In the genomic region with DNA sequence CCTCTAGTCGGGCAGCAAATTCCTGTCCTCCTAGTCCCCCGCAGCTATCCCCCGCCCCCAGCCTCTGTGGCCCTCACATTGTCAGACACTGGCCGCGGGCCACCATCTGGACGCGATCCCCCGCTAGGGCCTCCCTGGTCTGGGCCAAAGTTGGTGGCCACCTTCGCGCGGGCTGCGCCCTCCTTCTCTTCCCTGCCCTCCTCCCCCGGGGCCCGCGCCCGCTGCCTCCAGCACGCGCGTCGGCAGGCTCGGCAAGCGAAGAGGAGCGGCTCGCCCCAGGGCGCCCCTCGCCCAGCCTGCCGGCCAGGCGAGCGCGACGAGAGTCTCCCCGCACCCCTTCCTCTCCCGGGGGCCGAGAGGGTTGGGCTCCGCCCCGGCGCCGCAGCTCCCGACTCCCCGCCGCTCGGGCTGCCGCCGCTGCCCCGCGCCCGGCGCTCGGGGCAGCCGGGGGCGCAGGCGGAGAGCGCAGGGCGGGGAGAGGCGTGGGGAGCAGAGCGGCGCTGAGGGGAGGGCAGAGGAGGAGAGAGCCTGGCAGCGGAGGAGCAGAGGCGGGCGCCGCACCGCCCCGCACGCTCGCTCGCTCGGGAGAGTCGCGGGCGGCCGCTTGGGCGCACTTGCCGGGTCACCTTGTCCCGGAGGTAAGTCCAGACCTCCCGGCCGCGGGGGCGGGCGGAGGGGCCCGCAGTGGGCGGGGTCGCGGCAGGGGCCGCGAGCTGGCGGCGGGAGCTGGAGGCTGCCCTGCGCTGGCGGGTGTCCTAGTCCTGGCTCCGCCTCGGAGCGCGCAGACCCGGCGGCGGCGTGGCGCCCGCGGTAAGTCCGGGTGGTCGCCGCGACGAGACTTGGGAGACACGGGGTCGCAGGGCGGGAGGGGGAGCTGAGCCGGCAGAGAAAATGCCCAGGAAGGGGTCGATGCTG, we compare ENCODE assay signal across 9 cellular contexts.
DNase-seq lines count a peak whose midpoint lies in the region; ATAC-seq and TF ChIP-seq lines count a peak whose summit lies in the region.
"Had no signal": no experiment of that assay in that cellular context is flagged by ENCODE, and none has a peak within 500 bp of the region (broad histone marks: within the 10 kb centered on the region; RNA-seq: fewer than 3 reads in every experiment).

A gene (plus strand): TSS at position 514 of the 915 bp plus-strand sequence. CDS start 73,469 bp downstream, outside the sequence.

- in situ Hi-C loops in astrocyte of the spinal cord (cut with HindIII; ENCODE audit: low sequenced_read_pairs), result no loop called here

- H3K27ac ChIP-seq in layer of hippocampus (ENCODE audit: low read depth, low read length) (peak within 1 kb of the TSS; percentile 82), substantia nigra (ENCODE audit: low read depth, low read length, poor library complexity, severe bottlenecking) (peak within 1 kb of the TSS; percentile 92)

- H3K27me3 ChIP-seq in layer of hippocampus (ENCODE audit: control insufficient read depth, insufficient read depth, low read length), result peaks cover 2% of the 10 kb centered on the region

- no peak for TF ChIP-seq EP300 in Ishikawa (IDR thresholded peaks at IDR 0.05; ENCODE audit: borderline replicate concordance)

- no peak for TF ChIP-seq RAD21 in Ishikawa (IDR thresholded peaks at IDR 0.05; ENCODE audit: low read depth)

- ATAC-seq in GM18502 (IDR thresholded peaks at IDR 0.05; ENCODE audit: poor library complexity, unreplicated experiment) (no peak), GM21390 (IDR thresholded peaks at IDR 0.05; ENCODE audit: unreplicated experiment) (no peak), GM18498 (IDR thresholded peaks at IDR 0.05; ENCODE audit: unreplicated experiment) (no peak)

- TF ChIP-seq CTCF in astrocyte of the spinal cord (IDR thresholded peaks at IDR 0.05; ENCODE audit: low read depth, low read length), result no peak

- H3K4me3 ChIP-seq in astrocyte of the spinal cord (ENCODE audit: low read depth, low read length), result peak within 1 kb of the TSS; percentile 58

- peak; percentile 46 for DNase-seq in astrocyte of the spinal cord (ENCODE audit: low read depth, low spot score)
- peak in 46 of 49 donors; percentile 27 to 86 (median 65) for DNase-seq in substantia nigra (lab: John Stamatoyannopoulos, UW)
- no peak for DNase-seq in NK-92 (lab: John Stamatoyannopoulos, UW; ENCODE audit: unreplicated experiment)
- DNase-seq: naive B cell had no signal

TF ChIP-seq in Ishikawa, 13 proteins besides CTCF, POLR2A, EP300 and RAD21:
- TF ChIP-seq, protein P1, sequence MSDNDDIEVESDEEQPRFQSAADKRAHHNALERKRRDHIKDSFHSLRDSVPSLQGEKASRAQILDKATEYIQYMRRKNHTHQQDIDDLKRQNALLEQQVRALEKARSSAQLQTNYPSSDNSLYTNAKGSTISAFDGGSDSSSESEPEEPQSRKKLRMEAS (IDR thresholded peaks at IDR 0.05), result no peak
- TF ChIP-seq TAF1 (IDR thresholded peaks at IDR 0.05; ENCODE audit: low read depth) (0 out of 2 replicates have a peak, but pooled peaks have one; percentile 21), FOXM1 (IDR thresholded peaks at IDR 0.05; ENCODE audit: borderline replicate concordance, low read depth) (no peak), ZBTB7A (IDR thresholded peaks at IDR 0.05; ENCODE audit: low read depth) (peak; percentile 42; the same call in 1 of the 2 replicates), CEBPB (IDR thresholded peaks at IDR 0.05) (no peak), TEAD4 (IDR thresholded peaks at IDR 0.05) (0 out of 2 replicates have a peak, but pooled peaks have one; percentile 22), CREB1 (IDR thresholded peaks at IDR 0.05; ENCODE audit: low read depth) (no peak), NFIC (IDR thresholded peaks at IDR 0.05) (no peak), YY1 (IDR thresholded peaks at IDR 0.05; ENCODE audit: low read depth) (no peak), TCF12 (IDR thresholded peaks at IDR 0.05; ENCODE audit: low read depth) (no peak), EGR1 (IDR thresholded peaks at IDR 0.05) (no peak)
- TF ChIP-seq, protein P2, sequence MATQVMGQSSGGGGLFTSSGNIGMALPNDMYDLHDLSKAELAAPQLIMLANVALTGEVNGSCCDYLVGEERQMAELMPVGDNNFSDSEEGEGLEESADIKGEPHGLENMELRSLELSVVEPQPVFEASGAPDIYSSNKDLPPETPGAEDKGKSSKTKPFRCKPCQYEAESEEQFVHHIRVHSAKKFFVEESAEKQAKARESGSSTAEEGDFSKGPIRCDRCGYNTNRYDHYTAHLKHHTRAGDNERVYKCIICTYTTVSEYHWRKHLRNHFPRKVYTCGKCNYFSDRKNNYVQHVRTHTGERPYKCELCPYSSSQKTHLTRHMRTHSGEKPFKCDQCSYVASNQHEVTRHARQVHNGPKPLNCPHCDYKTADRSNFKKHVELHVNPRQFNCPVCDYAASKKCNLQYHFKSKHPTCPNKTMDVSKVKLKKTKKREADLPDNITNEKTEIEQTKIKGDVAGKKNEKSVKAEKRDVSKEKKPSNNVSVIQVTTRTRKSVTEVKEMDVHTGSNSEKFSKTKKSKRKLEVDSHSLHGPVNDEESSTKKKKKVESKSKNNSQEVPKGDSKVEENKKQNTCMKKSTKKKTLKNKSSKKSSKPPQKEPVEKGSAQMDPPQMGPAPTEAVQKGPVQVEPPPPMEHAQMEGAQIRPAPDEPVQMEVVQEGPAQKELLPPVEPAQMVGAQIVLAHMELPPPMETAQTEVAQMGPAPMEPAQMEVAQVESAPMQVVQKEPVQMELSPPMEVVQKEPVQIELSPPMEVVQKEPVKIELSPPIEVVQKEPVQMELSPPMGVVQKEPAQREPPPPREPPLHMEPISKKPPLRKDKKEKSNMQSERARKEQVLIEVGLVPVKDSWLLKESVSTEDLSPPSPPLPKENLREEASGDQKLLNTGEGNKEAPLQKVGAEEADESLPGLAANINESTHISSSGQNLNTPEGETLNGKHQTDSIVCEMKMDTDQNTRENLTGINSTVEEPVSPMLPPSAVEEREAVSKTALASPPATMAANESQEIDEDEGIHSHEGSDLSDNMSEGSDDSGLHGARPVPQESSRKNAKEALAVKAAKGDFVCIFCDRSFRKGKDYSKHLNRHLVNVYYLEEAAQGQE (IDR thresholded peaks at IDR 0.05; ENCODE audit: low read depth), result no peak
